In genomic region chr10:21207852-21208646, GRCh38 we compare ENCODE assay signal across 26 cellular contexts.
"Had no signal": no experiment of that assay in that cellular context is flagged by ENCODE, and none has a peak within 500 bp of the region (broad histone marks: within the 10 kb centered on the region; RNA-seq: fewer than 3 reads in every experiment).

No MANE protein-coding gene starts in this region.

- H3K4me1 ChIP-seq: left lung, pancreas, prostate gland, sigmoid colon, stomach had no signal

- H3K4me3 Mint-ChIP-seq: effector memory CD8-positive, alpha-beta T cell; mesothelial cell of epicardium; naive B cell; stimulated activated effector memory CD8-positive, alpha-beta T cell treated with anti-CD3 and anti-CD28 coated beads, Interleukin-12 subunit alpha, Interleukin-12 subunit beta, amount 100 ng/mL, for 72 hours; type B pancreatic cell had no signal

- H3K27ac ChIP-seq: esophagus squamous epithelium, heart right ventricle, left lung, pancreas, prostate gland, right atrium auricular region, sigmoid colon, stomach had no signal

- H3K9me3 Mint-ChIP-seq: stimulated activated effector memory CD8-positive, alpha-beta T cell treated with anti-CD3 and anti-CD28 coated beads, Interleukin-12 subunit alpha, Interleukin-12 subunit beta, amount 100 ng/mL, for 72 hours; type B pancreatic cell had no signal

- ATAC-seq: effector memory CD8-positive, alpha-beta T cell; heart right ventricle; mucosa of descending colon; pancreas; stimulated activated effector memory CD8-positive, alpha-beta T cell treated with anti-CD3 and anti-CD28 coated beads, Interleukin-12 subunit alpha, Interleukin-12 subunit beta, amount 100 ng/mL, for 72 hours had no signal

- H3K27me3 Mint-ChIP-seq: type B pancreatic cell had no signal

- H3K36me3 Mint-ChIP-seq: naive B cell; stimulated activated effector memory CD8-positive, alpha-beta T cell treated with anti-CD3 and anti-CD28 coated beads, Interleukin-12 subunit alpha, Interleukin-12 subunit beta, amount 100 ng/mL, for 72 hours had no signal

- H3K4me1 Mint-ChIP-seq: naive B cell; stimulated activated effector memory CD8-positive, alpha-beta T cell treated with anti-CD3 and anti-CD28 coated beads, Interleukin-12 subunit alpha, Interleukin-12 subunit beta, amount 100 ng/mL, for 72 hours had no signal

- H3K27ac Mint-ChIP-seq: effector memory CD8-positive, alpha-beta T cell; mesothelial cell of epicardium; naive B cell; stimulated activated effector memory CD8-positive, alpha-beta T cell treated with anti-CD3 and anti-CD28 coated beads, Interleukin-12 subunit alpha, Interleukin-12 subunit beta, amount 100 ng/mL, for 72 hours; type B pancreatic cell had no signal

- H3K36me3 ChIP-seq: esophagus squamous epithelium, heart right ventricle, left lung, pancreas, prostate gland, right atrium auricular region, sigmoid colon, stomach, thyroid gland had no signal

- H3K9me3 ChIP-seq: mucosa of descending colon, pancreas, prostate gland, thyroid gland had no signal

- FAIRE-seq: endometrium, islet of Langerhans, pancreas had no signal

- DNase-seq: cortex of kidney; effector memory CD8-positive, alpha-beta T cell; esophagus squamous epithelium; foreskin melanocyte; glutamatergic neuron; heart right ventricle; hippocampal formation; left cardiac atrium; left lung; mesenchymal stem cell; mucosa of descending colon; naive B cell; pancreas; sigmoid colon; stimulated activated CD4-positive, alpha-beta T cell treated with anti-CD3 and anti-CD28 coated beads, Interleukin-2, amount 100 ng/mL, for 24 hours; stimulated activated CD4-positive, alpha-beta T cell treated with anti-CD3 and anti-CD28 coated beads, Interleukin-4, amount 100 ng/mL, for 24 hours; stimulated activated naive CD4-positive, alpha-beta T cell treated with Interleukin-2 at 50 U/mL for 16 hours; stomach had no signal

- H3K4me3 ChIP-seq: esophagus squamous epithelium, heart right ventricle, left lung, mucosa of descending colon, pancreas, prostate gland, right atrium auricular region, sigmoid colon, stomach, thyroid gland had no signal
